Comparison of ENCODE assay signal across 1 cellular context in the genomic region with DNA sequence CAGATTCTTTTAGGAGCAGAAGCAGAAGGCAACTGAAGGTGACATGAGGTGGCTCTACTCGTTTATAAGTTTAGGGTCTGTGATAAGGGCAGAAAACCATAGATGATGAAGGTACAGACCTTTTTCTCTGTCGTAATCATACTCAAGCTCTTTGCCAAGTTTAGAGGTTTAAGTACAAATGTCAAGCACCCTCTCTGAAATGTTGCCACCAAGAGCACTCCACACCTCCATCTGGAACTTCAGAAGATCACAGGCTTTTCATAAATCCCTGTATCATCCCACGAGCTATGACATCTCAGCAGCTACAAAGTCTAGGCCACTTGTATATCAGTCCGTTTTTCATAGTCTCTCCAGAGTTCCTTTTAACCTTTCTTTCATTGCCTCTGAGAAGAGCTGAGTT.
TF ChIP-seq lines count a peak whose summit lies in the region.

No MANE protein-coding gene starts in this region.

TF ChIP-seq in IMR-90, 13 proteins besides CTCF, POLR2A, EP300 and RAD21 (continued from another document):
- TF ChIP-seq SMC3 (IDR thresholded peaks at IDR 0.05; ENCODE audit: low read depth, low read length) (no peak), RCOR1 (IDR thresholded peaks at IDR 0.05; ENCODE audit: insufficient replicate concordance, low read length) (no peak)
